ENCODE assay signal across 1 cellular context in genomic region chr2:174350593-174351181, GRCh38.
A peak's percentile ranks its signal among the peaks of the same experiment; 100 is the strongest.
TF ChIP-seq lines count a peak whose summit lies in the region.

No MANE protein-coding gene starts in this region.

TF ChIP-seq in K562, 482 proteins besides CTCF, POLR2A, EP300 and RAD21 (continued from another document):
- TF ChIP-seq THRA (IDR thresholded peaks at IDR 0.05) (no peak), JUND (IDR thresholded peaks at IDR 0.05; ENCODE audit: borderline replicate concordance, low read depth, low read length) (peak; percentile 45; the same call in 1 of the 2 replicates), JUND (tag; IDR thresholded peaks at IDR 0.05; ENCODE audit: borderline replicate concordance, low read depth, low read length) (no peak), KDM4B (IDR thresholded peaks at IDR 0.05; ENCODE audit: borderline replicate concordance in 2 of 2, low read depth in 1 of 2) (no peak), FOSL1 (tag; conservative IDR thresholded peaks at IDR 0.05) (peak; percentile 50)
